Comparison of ENCODE assay signal across 31 cellular contexts in genomic region chr4:153901220-153901619, GRCh38.
"Had no signal": no experiment of that assay in that cellular context is flagged by ENCODE, and none has a peak within 500 bp of the region (broad histone marks: within the 10 kb centered on the region; RNA-seq: fewer than 3 reads in every experiment).

No MANE protein-coding gene starts in this region.

- H3K27me3 ChIP-seq: colonic mucosa, gastrocnemius medialis, hepatocyte, pancreas, sigmoid colon, uterus had no signal

- H3K9me3 ChIP-seq: colonic mucosa, gastrocnemius medialis, left ventricle myocardium inferior, pancreas, psoas muscle, sigmoid colon, thoracic aorta, uterus had no signal

- H3K27ac Mint-ChIP-seq: activated CD8-positive, alpha-beta T cell treated with anti-CD3 and anti-CD28 coated beads for 36 hours; activated naive CD8-positive, alpha-beta T cell; activated T-helper 2 cell treated with anti-CD3 and anti-CD28 coated beads, Interferon-gamma antibody, Interleukin-2, Interleukin-4, amounts not matched to agents 10 μg/mL and 5 μg/mL and 100 μg/mL, durations not matched to agents 14 hours and 24 hours and 36 hours; naive B cell; nephron progenitor cell; stimulated activated effector memory CD8-positive, alpha-beta T cell treated with anti-CD3 and anti-CD28 coated beads, Interleukin-12 subunit alpha, Interleukin-12 subunit beta, amount 100 ng/mL, for 72 hours; stimulated activated naive CD8-positive, alpha-beta T cell treated with anti-CD3 and anti-CD28 coated beads, Interleukin-15, Interleukin-2, amounts not matched to agents 100 ng/mL and 50 ng/mL, for 24 hours; T-helper 17 cell; WTC11 had no signal

- FAIRE-seq: bronchial epithelial cell, pancreas, small intestine had no signal

- H3K27ac ChIP-seq: colonic mucosa, gastrocnemius medialis, hepatocyte, left ventricle myocardium inferior, pancreas, psoas muscle, sigmoid colon, thoracic aorta, uterus had no signal

- H3K4me2 ChIP-seq: hepatocyte had no signal

- H2AFZ ChIP-seq: hepatocyte had no signal

- H3K4me1 ChIP-seq: colonic mucosa, gastrocnemius medialis, pancreas, psoas muscle, sigmoid colon, uterus had no signal

- ATAC-seq: activated CD8-positive, alpha-beta T cell treated with anti-CD3 and anti-CD28 coated beads for 36 hours; gastrocnemius medialis; pancreas; psoas muscle; T-helper 17 cell; WTC11 had no signal

- H3K4me1 Mint-ChIP-seq: naive B cell; nephron progenitor cell; stimulated activated effector memory CD8-positive, alpha-beta T cell treated with anti-CD3 and anti-CD28 coated beads, Interleukin-12 subunit alpha, Interleukin-12 subunit beta, amount 100 ng/mL, for 72 hours; T-helper 17 cell; WTC11 had no signal

- H3K79me2 ChIP-seq: hepatocyte had no signal

- H3K4me3 ChIP-seq: colonic mucosa, gastrocnemius medialis, hepatocyte, left ventricle myocardium inferior, lung, pancreas, psoas muscle, sigmoid colon, thoracic aorta, uterus had no signal

- DNase-seq: activated CD4-positive, alpha-beta T cell treated with anti-CD3 and anti-CD28 coated beads for 1 hour; activated CD4-positive, alpha-beta T cell treated with anti-CD3 and anti-CD28 coated beads, Interleukin-2, amount 50 U/mL, for 1 hour; activated CD8-positive, alpha-beta T cell treated with anti-CD3 and anti-CD28 coated beads for 36 hours; activated naive CD4-positive, alpha-beta T cell treated with Interleukin-2 at 50 U/mL for 16 hours; activated T-cell treated with anti-CD3 and anti-CD28 coated beads, Interleukin-2, amount 50 U/mL, for 48 hours; cerebellar nuclear complex; colonic mucosa; effector memory CD4-positive, alpha-beta T cell; gastrocnemius medialis; islet precursor cell; left ventricle myocardium inferior; naive B cell; nephron progenitor cell; pancreas; psoas muscle; sigmoid colon; small intestine; stimulated activated CD4-positive, alpha-beta T cell treated with anti-CD3 and anti-CD28 coated beads, Interleukin-4, amount 100 ng/mL, for 24 hours; T-helper 17 cell; T1000; trophoblast cell; uterus had no signal

- H3K36me3 ChIP-seq: colonic mucosa, gastrocnemius medialis, left ventricle myocardium inferior, pancreas, sigmoid colon, thoracic aorta, uterus had no signal

- H3K4me3 Mint-ChIP-seq: activated CD8-positive, alpha-beta T cell treated with anti-CD3 and anti-CD28 coated beads for 36 hours; activated naive CD8-positive, alpha-beta T cell; naive B cell; nephron progenitor cell; stimulated activated effector memory CD8-positive, alpha-beta T cell treated with anti-CD3 and anti-CD28 coated beads, Interleukin-12 subunit alpha, Interleukin-12 subunit beta, amount 100 ng/mL, for 72 hours; stimulated activated naive CD8-positive, alpha-beta T cell treated with anti-CD3 and anti-CD28 coated beads, Interleukin-15, Interleukin-2, amounts not matched to agents 100 ng/mL and 50 ng/mL, for 24 hours; T-helper 17 cell; WTC11 had no signal

- H3K36me3 Mint-ChIP-seq: activated naive CD8-positive, alpha-beta T cell; naive B cell; stimulated activated effector memory CD8-positive, alpha-beta T cell treated with anti-CD3 and anti-CD28 coated beads, Interleukin-12 subunit alpha, Interleukin-12 subunit beta, amount 100 ng/mL, for 72 hours; WTC11 had no signal

- H3K9me3 Mint-ChIP-seq: activated CD8-positive, alpha-beta T cell treated with anti-CD3 and anti-CD28 coated beads for 36 hours; activated T-helper 2 cell treated with anti-CD3 and anti-CD28 coated beads, Interferon-gamma antibody, Interleukin-2, Interleukin-4, amounts not matched to agents 10 μg/mL and 5 μg/mL and 100 μg/mL, durations not matched to agents 14 hours and 24 hours and 36 hours; nephron progenitor cell; stimulated activated effector memory CD8-positive, alpha-beta T cell treated with anti-CD3 and anti-CD28 coated beads, Interleukin-12 subunit alpha, Interleukin-12 subunit beta, amount 100 ng/mL, for 72 hours had no signal
